ENCODE assay signal across 8 cellular contexts in genomic region chr1:117366281-117366981, GRCh38. TPM values are rescaled to one million over a fixed set of nuclear protein-coding genes. Genes with fewer than 3 reads are reported as not detected.
DNase-seq lines count a peak whose midpoint lies in the region; ATAC-seq and TF ChIP-seq lines count a peak whose summit lies in the region.

No MANE protein-coding gene starts in this region.

- TF ChIP-seq POLR2A in right lobe of liver (IDR thresholded peaks at IDR 0.05): no peak

- no peaks in the 10 kb centered on the region for H3K9me3 ChIP-seq in right lobe of liver

- ATAC-seq in GM18520 (IDR thresholded peaks at IDR 0.05; ENCODE audit: unreplicated experiment): peak; percentile 32
- ATAC-seq in HG03039 (IDR thresholded peaks at IDR 0.05; ENCODE audit: unreplicated experiment): peak; percentile 46
- ATAC-seq in right lobe of liver: peak; percentile 74 to 84 (median 81)

- peak overlapping the region; percentile 65 to 85 (median 70) for H3K4me3 ChIP-seq in right lobe of liver

- in situ Hi-C loops in ACHN (cut with HindIII; ENCODE audit: low pct_ligation_motif_present, low pct_unique_long_range_greater_than_20kb, low sequenced_read_pairs): no loop called here

- H3K36me3 ChIP-seq in right lobe of liver: no peaks in the 10 kb centered on the region

- no peak for TF ChIP-seq CTCF in right lobe of liver (IDR thresholded peaks at IDR 0.05)

- intact Hi-C loops in right lobe of liver (cut with DNase I): no loop called here

- H3K4me1 ChIP-seq in right lobe of liver: peaks cover 0 to 18% (median 4%) of the 10 kb centered on the region in 4 donors

- WGBS in right lobe of liver (ENCODE audit: insufficient coverage, low coverage, low lambda C conversion rate, missing lambda C conversion rate): 0% methylated on average over 10 of the region's 63 CpGs

- DNase-seq in ACHN (peak; percentile 72), NCI-H2227 (lab: John Stamatoyannopoulos, UW; ENCODE audit: unreplicated experiment) (peak; percentile 92), dermis blood vessel endothelial cell (peak; percentile 86), right lobe of liver (peak; percentile 90 to 91 (median 91))
- DNase-seq in activated CD4-positive, alpha-beta T cell treated with anti-CD3 and anti-CD28 coated beads, Interleukin-2, amount 50 U/mL, for 24 hours (ENCODE audit: low read depth in 1 of 2, low spot score in 1 of 2): peak; percentile 63 to 67
- DNase-seq in stimulated activated CD4-positive, alpha-beta T cell treated with anti-CD3 and anti-CD28 coated beads, Interleukin-4, amount 100 ng/mL, for 1 hour: peak; percentile 82

- H3K27ac ChIP-seq in right lobe of liver: peak overlapping the region; percentile 90 to 98 (median 97)

- no peaks in the 10 kb centered on the region for H3K27me3 ChIP-seq in right lobe of liver

RNA-seq across cellular contexts. Expression of gene MAN1A2, which starts 0.8 kb away (rescaled TPM):
- total RNA-seq in dermis blood vessel endothelial cell (51.4 and 58.8 TPM in 2 replicates), right lobe of liver (10 to 100 TPM; 24.6 to 39.2 (median 31.2) TPM)

Comparison
In these comparisons a context has a peak if more than half of its experiments do, and no peak if none do; other contexts are left out.
1. Peak in every context shown above with its lines: DNase-seq, ATAC-seq, H3K4me3 ChIP-seq and H3K27ac ChIP-seq.